8 cellular contexts compared by ENCODE assay signal in the genomic region with DNA sequence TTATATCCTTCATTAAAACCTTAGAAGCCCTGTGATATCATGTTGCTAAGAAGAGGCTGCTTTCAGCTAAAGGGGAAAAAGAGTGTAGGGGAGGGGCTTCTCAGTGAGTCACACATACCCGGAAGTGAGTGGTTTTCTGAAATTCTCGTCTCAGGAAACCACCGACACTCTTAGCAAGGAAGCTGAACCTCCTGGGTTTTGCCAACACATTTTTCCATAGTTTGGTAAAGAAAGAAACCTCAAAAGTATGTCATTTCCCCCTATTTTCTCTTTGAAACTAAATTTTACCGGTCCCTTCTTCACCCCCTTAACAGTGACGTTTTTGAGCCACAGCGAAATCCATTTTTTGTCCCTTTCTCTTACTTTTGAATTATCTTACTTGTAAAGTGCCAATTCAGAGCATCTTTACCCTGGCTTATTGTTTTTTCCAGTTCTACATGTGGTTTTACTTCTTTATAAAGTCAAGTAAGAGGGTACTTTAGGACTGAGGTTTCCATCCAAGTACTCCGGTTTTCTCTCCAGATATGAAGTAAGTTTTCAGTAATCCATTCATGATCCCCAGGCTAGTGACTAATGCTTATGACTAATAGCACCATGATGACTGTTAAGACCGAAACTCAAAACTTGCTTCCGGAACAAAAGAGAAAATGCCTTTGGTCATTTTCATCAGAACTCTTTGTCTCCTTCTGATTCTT.
DNase-seq lines count a peak whose midpoint lies in the region; ATAC-seq lines count a peak whose summit lies in the region.

No MANE protein-coding gene starts in this region.

- DNase-seq in activated CD8-positive, alpha-beta memory T cell treated with anti-CD3 and anti-CD28 coated beads for 1 hour (ENCODE audit: extremely low read depth in 1 of 2, low read depth in 1 of 2) = peak; percentile 19 to 34
- DNase-seq in activated CD8-positive, alpha-beta memory T cell treated with anti-CD3 and anti-CD28 coated beads, Interleukin-2, amount 50 U/mL, for 48 hours = no peak
- DNase-seq in RPMI8226 = peak; percentile 61
- DNase-seq in activated naive CD4-positive, alpha-beta T cell treated with anti-CD3 and anti-CD28 coated beads for 36 hours = peak; percentile 79
- DNase-seq in Right ventricle myocardium superior = no peak
- peak; percentile 90 for DNase-seq in skeletal muscle cell (ENCODE audit: low read depth)
- DNase-seq in NCI-H2196 (lab: John Stamatoyannopoulos, UW; ENCODE audit: unreplicated experiment) = no peak

- peak overlapping the region; percentile 100 for H3K27ac Mint-ChIP-seq in activated naive CD4-positive, alpha-beta T cell treated with anti-CD3 and anti-CD28 coated beads for 36 hours

- H3K4me1 Mint-ChIP-seq in activated naive CD4-positive, alpha-beta T cell treated with anti-CD3 and anti-CD28 coated beads for 36 hours (ENCODE audit: low read depth) = peaks cover 70% of the 10 kb centered on the region

- peaks cover 2% of the 10 kb centered on the region for H3K36me3 Mint-ChIP-seq in activated naive CD4-positive, alpha-beta T cell treated with anti-CD3 and anti-CD28 coated beads for 36 hours (ENCODE audit: low read depth)

- no peaks in the 10 kb centered on the region for H3K27me3 Mint-ChIP-seq in activated naive CD4-positive, alpha-beta T cell treated with anti-CD3 and anti-CD28 coated beads for 36 hours (ENCODE audit: low read depth)

- intact Hi-C loops in activated naive CD4-positive, alpha-beta T cell treated with anti-CD3 and anti-CD28 coated beads for 36 hours (cut with micrococcal nuclease) = loop anchor here (1.0 to 10.0 kb wide), 16 partner anchors 37 to 1613 kb away; a partner anchor contains a TSS
- intact Hi-C loops in Right ventricle myocardium superior (cut with DNase I) = no loop called here

- ATAC-seq in HG03095 (IDR thresholded peaks at IDR 0.05; ENCODE audit: unreplicated experiment) (peak; percentile 85), Right ventricle myocardium superior (ENCODE audit: poor library complexity) (peak; percentile 74)

- H3K9me3 Mint-ChIP-seq in activated naive CD4-positive, alpha-beta T cell treated with anti-CD3 and anti-CD28 coated beads for 36 hours = no peaks in the 10 kb centered on the region

- H3K4me3 ChIP-seq in skeletal muscle cell (ENCODE audit: low read depth, low read length) = peak overlapping the region; percentile 43

- CTCF ChIA-PET in activated naive CD4-positive, alpha-beta T cell treated with anti-CD3 and anti-CD28 coated beads for 36 hours (lab: Charles Lee) = interaction anchor here (0.6 to 5.1 kb wide), 3 partner anchors 9 to 516 kb away, joined by 3 to 36 read pairs (median 3); no protein-coding TSS in a partner anchor

- peak overlapping the region; percentile 67 for H3K4me3 Mint-ChIP-seq in activated naive CD4-positive, alpha-beta T cell treated with anti-CD3 and anti-CD28 coated beads for 36 hours

Comparison
In these comparisons a context has a peak if more than half of its experiments do, and no peak if none do; other contexts are left out.
1. DNase-seq: peak in activated CD8-positive, alpha-beta memory T cell treated with anti-CD3 and anti-CD28 coated beads for 1 hour (2 of 2), RPMI8226 (single experiment), activated naive CD4-positive, alpha-beta T cell treated with anti-CD3 and anti-CD28 coated beads for 36 hours (single experiment) and skeletal muscle cell (single experiment); none in activated CD8-positive, alpha-beta memory T cell treated with anti-CD3 and anti-CD28 coated beads, Interleukin-2, amount 50 U/mL, for 48 hours (single experiment), Right ventricle myocardium superior (single experiment) and NCI-H2196 (single experiment).